Comparison of ENCODE assay signal across 8 cellular contexts in genomic region chr21:33948096-33948950, GRCh38. TPM values are rescaled to one million over a fixed set of nuclear protein-coding genes. Genes with fewer than 3 reads are reported as not detected.
A peak's percentile ranks its signal among the peaks of the same experiment; 100 is the strongest.
DNase-seq lines count a peak whose midpoint lies in the region; ATAC-seq and TF ChIP-seq lines count a peak whose summit lies in the region.

No MANE protein-coding gene starts in this region.

- peak overlapping the region; percentile 66 to 91 (median 78) for H3K4me3 Mint-ChIP-seq in naive thymus-derived CD8-positive, alpha-beta T cell
- H3K4me3 Mint-ChIP-seq in stimulated activated naive CD8-positive, alpha-beta T cell treated with anti-CD3 and anti-CD28 coated beads, Interleukin-15, Interleukin-2, amounts not matched to agents 100 ng/mL and 50 ng/mL, for 24 hours = peak overlapping the region; percentile 81

- peaks cover 41 to 90% (median 83%) of the 10 kb centered on the region in 4 donors for H3K4me1 Mint-ChIP-seq in naive thymus-derived CD8-positive, alpha-beta T cell
- peaks cover 94% of the 10 kb centered on the region for H3K4me1 Mint-ChIP-seq in stimulated activated naive CD8-positive, alpha-beta T cell treated with anti-CD3 and anti-CD28 coated beads, Interleukin-15, Interleukin-2, amounts not matched to agents 100 ng/mL and 50 ng/mL, for 24 hours (ENCODE audit: low read depth)

- peak overlapping the region in 9 of 10 experiments; percentile 3 to 51 (median 13); a peak in 8 of 20 replicates for H3K4me3 ChIP-seq in BLaER1 treated with 17β-estradiol and CSF1 and Interleukin-3, amounts not matched to agents 10 nM and 100 nM
- H3K4me3 ChIP-seq in NT2/D1 (ENCODE audit: insufficient read length, low read depth) (no peak overlapping the region), epithelial cell of proximal tubule (ENCODE audit: low read depth, low read length) (peak overlapping the region; percentile 31)

- peaks cover 0 to 9% (median 4%) of the 10 kb centered on the region in 9 donors for H3K9me3 Mint-ChIP-seq in naive thymus-derived CD8-positive, alpha-beta T cell
- peaks cover 8% of the 10 kb centered on the region for H3K9me3 Mint-ChIP-seq in stimulated activated naive CD8-positive, alpha-beta T cell treated with anti-CD3 and anti-CD28 coated beads, Interleukin-15, Interleukin-2, amounts not matched to agents 100 ng/mL and 50 ng/mL, for 24 hours

- no peak for TF ChIP-seq CTCF in epithelial cell of proximal tubule (conservative IDR thresholded peaks at IDR 0.05; ENCODE audit: low read depth, low read length)

- H3K27ac ChIP-seq in BLaER1 treated with 17β-estradiol and CSF1 and Interleukin-3, amounts not matched to agents 10 nM and 100 nM = peak overlapping the region; percentile 83 to 99 (median 93)

- peaks cover 63 to 71% (median 67%) of the 10 kb centered on the region in 10 experiments for H3K4me1 ChIP-seq in BLaER1 treated with 17β-estradiol and CSF1 and Interleukin-3, amounts not matched to agents 10 nM and 100 nM
- H3K4me1 ChIP-seq in NT2/D1 (ENCODE audit: insufficient read depth, insufficient read length) = peaks cover 12% of the 10 kb centered on the region

- ATAC-seq in GM19397 (IDR thresholded peaks at IDR 0.05; ENCODE audit: unreplicated experiment) (peak; percentile 56), HG03565 (IDR thresholded peaks at IDR 0.05; ENCODE audit: unreplicated experiment) (peak; percentile 30)
- ATAC-seq in naive thymus-derived CD8-positive, alpha-beta T cell = peak; percentile 56 to 72

- H4K20me1 ChIP-seq in BLaER1 treated with 17β-estradiol and CSF1 and Interleukin-3, amounts not matched to agents 10 nM and 100 nM = no peaks in the 10 kb centered on the region

- H3K4me2 ChIP-seq in BLaER1 treated with 17β-estradiol and CSF1 and Interleukin-3, amounts not matched to agents 10 nM and 100 nM = peak overlapping the region; percentile 73 to 94 (median 83)

- peaks cover 12 to 29% (median 22%) of the 10 kb centered on the region in 11 experiments; a peak in 19 of 22 replicates for H3K9me3 ChIP-seq in BLaER1 treated with 17β-estradiol and CSF1 and Interleukin-3, amounts not matched to agents 10 nM and 100 nM (replicated peaks in 1 of 11)
- H3K9me3 ChIP-seq in NT2/D1 (ENCODE audit: insufficient read depth, low read length) = peaks cover 10% of the 10 kb centered on the region; the same call in 1 of the 2 replicates

- H3K27ac Mint-ChIP-seq in naive thymus-derived CD8-positive, alpha-beta T cell = peak overlapping the region; percentile 94 to 100 (median 98)
- H3K27ac Mint-ChIP-seq in stimulated activated naive CD8-positive, alpha-beta T cell treated with anti-CD3 and anti-CD28 coated beads, Interleukin-15, Interleukin-2, amounts not matched to agents 100 ng/mL and 50 ng/mL, for 24 hours = peak overlapping the region; percentile 100

- H3K36me3 Mint-ChIP-seq in naive thymus-derived CD8-positive, alpha-beta T cell = peaks cover 8 to 21% (median 14%) of the 10 kb centered on the region in 3 donors
- peaks cover 20% of the 10 kb centered on the region for H3K36me3 Mint-ChIP-seq in stimulated activated naive CD8-positive, alpha-beta T cell treated with anti-CD3 and anti-CD28 coated beads, Interleukin-15, Interleukin-2, amounts not matched to agents 100 ng/mL and 50 ng/mL, for 24 hours (ENCODE audit: low read depth)

- no peaks in the 10 kb centered on the region for H3K27me3 ChIP-seq in BLaER1 treated with 17β-estradiol and CSF1 and Interleukin-3, amounts not matched to agents 10 nM and 100 nM
- H3K27me3 ChIP-seq in NT2/D1 (ENCODE audit: insufficient read depth, insufficient read length) = no peaks in the 10 kb centered on the region

- H3K36me3 ChIP-seq in BLaER1 treated with 17β-estradiol and CSF1 and Interleukin-3, amounts not matched to agents 10 nM and 100 nM = no peaks in the 10 kb centered on the region
- peaks cover 23% of the 10 kb centered on the region for H3K36me3 ChIP-seq in NT2/D1 (ENCODE audit: insufficient read depth, insufficient read length, low read length)

- POLR2A ChIA-PET in naive thymus-derived CD8-positive, alpha-beta T cell (lab: Charles Lee) = interaction anchor here (0.5 to 13.6 kb wide), 30 partner anchors 8 to 1974 kb away, joined by 3 to 625 read pairs (median 5); partner anchors contain the start of genes ATP5PO, MRPS6 and SLC5A3

- H3K9ac ChIP-seq in BLaER1 treated with 17β-estradiol and CSF1 and Interleukin-3, amounts not matched to agents 10 nM and 100 nM = peak overlapping the region; percentile 39 to 86 (median 79)
- peak overlapping the region; percentile 43 for H3K9ac ChIP-seq in NT2/D1 (ENCODE audit: insufficient read length, low read depth)

- no peaks in the 10 kb centered on the region for H3K27me3 Mint-ChIP-seq in naive thymus-derived CD8-positive, alpha-beta T cell
- peaks cover 4% of the 10 kb centered on the region for H3K27me3 Mint-ChIP-seq in stimulated activated naive CD8-positive, alpha-beta T cell treated with anti-CD3 and anti-CD28 coated beads, Interleukin-15, Interleukin-2, amounts not matched to agents 100 ng/mL and 50 ng/mL, for 24 hours

- DNase-seq in NT2/D1 (ENCODE audit: low read depth, low spot score) (peak; percentile 93), activated T-cell treated with anti-CD3 and anti-CD28 coated beads for 24 hours (ENCODE audit: low read depth) (peak; percentile 69), epithelial cell of proximal tubule (ENCODE audit: low read depth) (no peak)
- peak; percentile 57 to 96 (median 90) for DNase-seq in naive thymus-derived CD8-positive, alpha-beta T cell

RNA-seq across cellular contexts. Expression of gene ATP5PO, which starts 32.7 kb away (rescaled TPM):
- total RNA-seq in epithelial cell of proximal tubule = 226 and 313 TPM in 2 replicates
- 100 to 1,000 TPM; 139 to 151 TPM for total RNA-seq in naive thymus-derived CD8-positive, alpha-beta T cell
- polyA plus RNA-seq in naive thymus-derived CD8-positive, alpha-beta T cell = 100 to 1,000 TPM; 367 to 461 (median 455) TPM
